Comparison of ENCODE assay signal across 8 cellular contexts in the genomic region with DNA sequence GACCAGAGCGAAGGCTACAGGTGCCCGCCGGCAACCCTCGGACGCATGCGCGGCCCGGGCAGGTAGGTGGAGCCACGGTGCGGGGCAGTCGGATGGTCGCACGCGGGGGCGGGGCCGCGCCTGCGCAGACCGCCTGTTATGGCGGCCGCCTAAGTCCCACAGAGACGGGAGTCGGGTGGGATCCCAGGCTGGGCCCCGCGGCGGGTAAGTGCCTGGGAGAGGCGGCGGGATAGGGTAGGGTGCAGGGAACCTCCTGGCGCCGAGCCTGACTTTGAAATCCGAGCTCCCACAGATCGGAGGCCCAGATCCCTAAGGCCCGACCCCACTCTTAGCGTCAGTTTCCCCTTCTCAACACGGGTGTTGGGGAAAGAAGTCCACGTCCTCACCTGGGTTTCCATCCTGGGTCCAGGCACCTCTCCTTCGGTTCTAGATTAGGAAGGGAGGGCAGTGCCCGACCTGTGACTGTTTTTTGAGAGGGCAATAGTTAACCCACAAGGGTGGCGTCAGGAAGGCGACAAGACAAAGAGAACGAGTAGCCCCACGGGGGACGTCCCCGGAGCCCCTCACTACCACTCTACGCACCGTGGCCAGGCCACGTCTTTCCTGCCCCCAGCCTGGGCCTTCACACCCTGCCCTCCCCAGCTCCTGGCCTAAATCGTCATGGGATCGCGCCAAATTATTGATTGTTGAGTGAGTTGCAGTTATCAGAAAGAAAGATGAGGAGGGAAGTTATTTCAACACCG. TPM values are rescaled to one million over a fixed set of nuclear protein-coding genes. Genes with fewer than 3 reads are reported as not detected.
DNase-seq lines count a peak whose midpoint lies in the region; ATAC-seq and TF ChIP-seq lines count a peak whose summit lies in the region.

A gene with protein sequence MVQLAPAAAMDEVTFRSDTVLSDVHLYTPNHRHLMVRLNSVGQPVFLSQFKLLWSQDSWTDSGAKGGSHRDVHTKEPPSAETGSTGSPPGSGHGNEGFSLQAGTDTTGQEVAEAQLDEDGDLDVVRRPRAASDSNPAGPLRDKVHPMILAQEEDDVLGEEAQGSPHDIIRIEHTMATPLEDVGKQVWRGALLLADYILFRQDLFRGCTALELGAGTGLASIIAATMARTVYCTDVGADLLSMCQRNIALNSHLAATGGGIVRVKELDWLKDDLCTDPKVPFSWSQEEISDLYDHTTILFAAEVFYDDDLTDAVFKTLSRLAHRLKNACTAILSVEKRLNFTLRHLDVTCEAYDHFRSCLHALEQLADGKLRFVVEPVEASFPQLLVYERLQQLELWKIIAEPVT (plus strand): TSS at position 127 of the 743 bp plus-strand sequence. CDS start 3,968 bp downstream, outside the sequence.

- intact Hi-C loops in Panc1 (cut with micrococcal nuclease; ENCODE audit: unreplicated experiment) (no loop called here), esophagus muscularis mucosa (cut with DNase I) (no loop called here)

- in situ Hi-C loops in KBM-7 (cut with MboI; ENCODE audit: low pct_unique_long_range_greater_than_20kb, low sequenced_read_pairs): no loop called here
- in situ Hi-C loops in Panc1 (cut with HindIII; ENCODE audit: low pct_unique_long_range_greater_than_20kb, low sequenced_read_pairs): no loop called here

- H3K9me3 ChIP-seq in Panc1 (ENCODE audit: control insufficient read depth, insufficient read depth, low read depth, low read length) (no peaks in the 10 kb centered on the region), esophagus muscularis mucosa (no peaks in the 10 kb centered on the region), muscle layer of colon (ENCODE audit: low read length) (no peaks in the 10 kb centered on the region)

- TSS peak; percentile 71 for BruUV-seq in Panc1 (replicated peaks; lab: Mats Ljungman, UMichigan)

- H3K9ac ChIP-seq in muscle layer of colon (ENCODE audit: low read length): peak within 1 kb of the TSS; percentile 95

- CTCF ChIA-PET in Panc1 (lab: Charles Lee): no interaction called here

- no peak for TF ChIP-seq EP300 in esophagus muscularis mucosa (IDR thresholded peaks at IDR 0.05)

- peak; percentile 38 for TF ChIP-seq POLR2A in esophagus muscularis mucosa (IDR thresholded peaks at IDR 0.05; ENCODE audit: low read depth)

- H3K27ac ChIP-seq in Panc1 (ENCODE audit: low read length) (peak within 1 kb of the TSS; percentile 86), esophagus muscularis mucosa (replicated peaks in 1 of 4) (peak within 1 kb of the TSS; percentile 62 to 89 (median 84)), muscle layer of colon (ENCODE audit: low read depth, low read length) (peak within 1 kb of the TSS; percentile 81)

- H3K36me3 ChIP-seq in Panc1 (ENCODE audit: control insufficient read depth, insufficient read depth, low read length) (peaks cover 3% of the 10 kb centered on the region; the same call in 1 of the 2 replicates), esophagus muscularis mucosa (peaks cover 14 to 27% (median 16%) of the 10 kb centered on the region in 4 donors), muscle layer of colon (ENCODE audit: insufficient read depth, low read length) (peaks cover 11% of the 10 kb centered on the region)

- ATAC-seq in GM21717 (IDR thresholded peaks at IDR 0.05; ENCODE audit: unreplicated experiment) (peak; percentile 89), Panc1 (peak; percentile 99)

- POLR2A ChIA-PET in Panc1 (lab: Charles Lee): no interaction called here

- WGBS in esophagus muscularis mucosa: under 1% methylated on average over 23 of the region's 51 CpGs

- TF ChIP-seq CTCF in Panc1 (IDR thresholded peaks at IDR 0.05) (no peak), esophagus muscularis mucosa (IDR thresholded peaks at IDR 0.05) (no peak)

- no peaks in the 10 kb centered on the region for H3K27me3 ChIP-seq in Panc1 (ENCODE audit: control insufficient read depth, insufficient read depth, low read length)
- H3K27me3 ChIP-seq in esophagus muscularis mucosa: peaks cover 0 to 6% (median 0%) of the 10 kb centered on the region in 4 donors
- no peaks in the 10 kb centered on the region for H3K27me3 ChIP-seq in muscle layer of colon (ENCODE audit: control insufficient read depth in 1 of 2, insufficient read depth in 2 of 2, low read length in 2 of 2)

- DNase-seq in DMS53 (lab: John Stamatoyannopoulos, UW): peak; percentile 86
- DNase-seq in KBM-7: peak; percentile 86
- DNase-seq in Panc1 (ENCODE audit: low read depth, low spot score): peak; percentile 33
- peak; percentile 94 for DNase-seq in activated T-cell treated with anti-CD3 and anti-CD28 coated beads, Interleukin-2, amount 50 U/mL, for 48 hours
- peak; percentile 94 for DNase-seq in esophagus muscularis mucosa (ENCODE audit: extremely low spot score)
- peak; percentile 82 to 88 for DNase-seq in stimulated activated CD8-positive, alpha-beta memory T cell treated with anti-CD3 and anti-CD28 coated beads, Interleukin-7, amount 100 ng/mL, for 1 hour (ENCODE audit: low read depth in 2 of 2)

- H3K4me3 ChIP-seq in Panc1 (ENCODE audit: low read depth in 2 of 2, low read length in 2 of 2) (peak within 1 kb of the TSS; percentile 91 to 95), esophagus muscularis mucosa (peak within 1 kb of the TSS; percentile 70 to 97 (median 84)), muscle layer of colon (ENCODE audit: low read depth in 1 of 2, low read length in 2 of 2) (peak within 1 kb of the TSS; percentile 99 to 100)

- no peaks in the 10 kb centered on the region for H3K4me1 ChIP-seq in Panc1 (ENCODE audit: control insufficient read depth, insufficient read depth, low read length)
- H3K4me1 ChIP-seq in esophagus muscularis mucosa: peaks cover 15 to 37% (median 20%) of the 10 kb centered on the region in 4 donors
- H3K4me1 ChIP-seq in muscle layer of colon (ENCODE audit: insufficient read depth, low read length): peaks cover 14% of the 10 kb centered on the region

RNA-seq across cellular contexts. Expression of the gene that starts here (rescaled TPM):
- total RNA-seq in Panc1 (2021; ENCODE audit: unreplicated experiment) (31.8 TPM), esophagus muscularis mucosa (10 to 100 TPM; 22.5 to 24.5 (median 23.4) TPM)
- 23.6 TPM for polyA plus RNA-seq in Panc1 (2012; ENCODE audit: insufficient read length)

Comparison
In these comparisons a context has a peak if more than half of its experiments do, and no peak if none do; other contexts are left out.
1. Peak in every context shown above with its lines: DNase-seq, ATAC-seq, H3K4me3 ChIP-seq and H3K27ac ChIP-seq.
2. DNase-seq: peak in every context shown above with its lines; median percentile 94 in activated T-cell treated with anti-CD3 and anti-CD28 coated beads, Interleukin-2, amount 50 U/mL, for 48 hours; 94 in esophagus muscularis mucosa; 86 in DMS53; 86 in KBM-7; 85 in stimulated activated CD8-positive, alpha-beta memory T cell treated with anti-CD3 and anti-CD28 coated beads, Interleukin-7, amount 100 ng/mL, for 1 hour; 33 in Panc1.